In the genomic region with DNA sequence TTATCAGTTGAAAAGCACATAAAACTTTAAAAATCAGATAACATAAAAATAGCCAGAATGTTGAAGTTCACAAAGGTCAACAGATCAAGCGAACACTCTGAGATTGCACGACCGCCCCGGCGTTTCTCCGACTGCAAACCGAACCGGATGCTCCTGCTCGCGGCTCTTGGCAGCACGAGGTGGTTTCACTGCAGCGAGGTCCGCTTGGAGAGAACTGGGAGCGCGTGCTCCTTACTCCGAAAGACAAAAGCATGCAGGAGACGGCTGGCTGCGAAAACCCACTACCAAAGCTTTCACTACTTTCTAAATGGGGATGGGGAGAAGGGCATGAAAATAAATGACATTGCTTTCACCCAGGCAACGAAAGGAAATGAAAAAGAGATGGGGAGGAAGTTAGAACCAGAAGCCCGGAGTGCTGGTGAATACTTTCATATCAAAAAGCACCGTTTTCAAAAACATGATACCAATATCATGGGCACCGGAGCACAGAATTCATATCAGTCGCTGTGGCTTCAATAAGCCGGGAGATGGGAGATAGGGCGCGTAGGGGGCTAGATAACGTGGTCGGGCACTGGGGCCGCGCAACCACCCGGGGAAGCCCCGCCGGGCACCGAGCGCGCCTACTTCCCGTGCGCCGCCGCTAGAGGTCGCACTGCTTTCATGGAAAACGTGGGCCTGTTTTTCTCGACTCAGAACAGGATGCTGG, we compare ENCODE assay signal across 1 cellular context.
A peak's percentile ranks its signal among the peaks of the same experiment; 100 is the strongest.
TF ChIP-seq lines count a peak whose summit lies in the region.

No MANE protein-coding gene starts in this region.

TF ChIP-seq in HepG2, 621 proteins besides CTCF, POLR2A, EP300 and RAD21 (continued from another document and continues in another):
- TF ChIP-seq, protein P1, sequence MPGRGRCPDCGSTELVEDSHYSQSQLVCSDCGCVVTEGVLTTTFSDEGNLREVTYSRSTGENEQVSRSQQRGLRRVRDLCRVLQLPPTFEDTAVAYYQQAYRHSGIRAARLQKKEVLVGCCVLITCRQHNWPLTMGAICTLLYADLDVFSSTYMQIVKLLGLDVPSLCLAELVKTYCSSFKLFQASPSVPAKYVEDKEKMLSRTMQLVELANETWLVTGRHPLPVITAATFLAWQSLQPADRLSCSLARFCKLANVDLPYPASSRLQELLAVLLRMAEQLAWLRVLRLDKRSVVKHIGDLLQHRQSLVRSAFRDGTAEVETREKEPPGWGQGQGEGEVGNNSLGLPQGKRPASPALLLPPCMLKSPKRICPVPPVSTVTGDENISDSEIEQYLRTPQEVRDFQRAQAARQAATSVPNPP (CRISPR knock-in tag; IDR thresholded peaks at IDR 0.05), result no peak
- TF ChIP-seq ZNF263 (CRISPR knock-in tag; IDR thresholded peaks at IDR 0.05) (peak; percentile 53), PAWR (CRISPR knock-in tag; IDR thresholded peaks at IDR 0.05; ENCODE audit: borderline replicate concordance) (no peak), NRL (CRISPR knock-in tag; IDR thresholded peaks at IDR 0.05; ENCODE audit: borderline replicate concordance) (peak; percentile 68; the same call in 1 of the 2 replicates), CBFB (CRISPR knock-in tag; IDR thresholded peaks at IDR 0.05) (no peak), ZNF331 (CRISPR knock-in tag; IDR thresholded peaks at IDR 0.05) (peak; percentile 73), ZNF33A (CRISPR knock-in tag; IDR thresholded peaks at IDR 0.05; ENCODE audit: borderline replicate concordance) (peak; percentile 86; the same call in 1 of the 2 replicates), PLRG1 (conservative IDR thresholded peaks at IDR 0.05) (no peak), ZNF24 (IDR thresholded peaks at IDR 0.05) (no peak), CBX5 (CRISPR knock-in tag; IDR thresholded peaks at IDR 0.05; ENCODE audit: borderline replicate concordance) (peak; percentile 57; the same call in 1 of the 2 replicates), SIX4 (CRISPR knock-in tag; IDR thresholded peaks at IDR 0.05) (no peak), SMARCE1 (IDR thresholded peaks at IDR 0.05; ENCODE audit: borderline replicate concordance) (no peak), MLLT10 (CRISPR knock-in tag; IDR thresholded peaks at IDR 0.05) (no peak), GABPB1 (CRISPR knock-in tag; IDR thresholded peaks at IDR 0.05) (peak; percentile 70), SALL1 (CRISPR knock-in tag; IDR thresholded peaks at IDR 0.05) (peak; percentile 48; the same call in 1 of the 2 replicates), BORCS8-MEF2B (CRISPR knock-in tag; IDR thresholded peaks at IDR 0.05) (peak; percentile 48), NCOR1 (IDR thresholded peaks at IDR 0.05; ENCODE audit: borderline replicate concordance, low read length) (no peak), ZNF7 (CRISPR knock-in tag; IDR thresholded peaks at IDR 0.05) (no peak), ZNF382 (CRISPR knock-in tag; IDR thresholded peaks at IDR 0.05; ENCODE audit: borderline replicate concordance) (no peak), HOXA3 (CRISPR knock-in tag; IDR thresholded peaks at IDR 0.05) (peak; percentile 47; the same call in 1 of the 2 replicates), ZNF841 (CRISPR knock-in tag; IDR thresholded peaks at IDR 0.05; ENCODE audit: borderline replicate concordance) (0 out of 2 replicates have a peak, but pooled peaks have one; percentile 42), KLF11 (CRISPR knock-in tag; IDR thresholded peaks at IDR 0.05) (0 out of 2 replicates have a peak, but pooled peaks have one; percentile 3), ZNF616 (CRISPR knock-in tag; IDR thresholded peaks at IDR 0.05; ENCODE audit: low read depth) (no peak), RXRA (CRISPR knock-in tag; IDR thresholded peaks at IDR 0.05) (0 out of 2 replicates have a peak, but pooled peaks have one; percentile 20), KMT2B (CRISPR knock-in tag; IDR thresholded peaks at IDR 0.05) (peak; percentile 41; the same call in 1 of the 2 replicates), MIXL1 (CRISPR knock-in tag; IDR thresholded peaks at IDR 0.05) (no peak)
- TF ChIP-seq, protein P2, sequence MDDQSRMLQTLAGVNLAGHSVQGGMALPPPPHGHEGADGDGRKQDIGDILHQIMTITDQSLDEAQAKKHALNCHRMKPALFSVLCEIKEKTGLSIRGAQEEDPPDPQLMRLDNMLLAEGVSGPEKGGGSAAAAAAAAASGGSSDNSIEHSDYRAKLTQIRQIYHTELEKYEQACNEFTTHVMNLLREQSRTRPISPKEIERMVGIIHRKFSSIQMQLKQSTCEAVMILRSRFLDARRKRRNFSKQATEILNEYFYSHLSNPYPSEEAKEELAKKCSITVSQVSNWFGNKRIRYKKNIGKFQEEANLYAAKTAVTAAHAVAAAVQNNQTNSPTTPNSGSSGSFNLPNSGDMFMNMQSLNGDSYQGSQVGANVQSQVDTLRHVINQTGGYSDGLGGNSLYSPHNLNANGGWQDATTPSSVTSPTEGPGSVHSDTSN (CRISPR knock-in tag; IDR thresholded peaks at IDR 0.05; ENCODE audit: borderline replicate concordance), result 0 out of 2 replicates have a peak, but pooled peaks have one; percentile 62
- TF ChIP-seq, protein P3, sequence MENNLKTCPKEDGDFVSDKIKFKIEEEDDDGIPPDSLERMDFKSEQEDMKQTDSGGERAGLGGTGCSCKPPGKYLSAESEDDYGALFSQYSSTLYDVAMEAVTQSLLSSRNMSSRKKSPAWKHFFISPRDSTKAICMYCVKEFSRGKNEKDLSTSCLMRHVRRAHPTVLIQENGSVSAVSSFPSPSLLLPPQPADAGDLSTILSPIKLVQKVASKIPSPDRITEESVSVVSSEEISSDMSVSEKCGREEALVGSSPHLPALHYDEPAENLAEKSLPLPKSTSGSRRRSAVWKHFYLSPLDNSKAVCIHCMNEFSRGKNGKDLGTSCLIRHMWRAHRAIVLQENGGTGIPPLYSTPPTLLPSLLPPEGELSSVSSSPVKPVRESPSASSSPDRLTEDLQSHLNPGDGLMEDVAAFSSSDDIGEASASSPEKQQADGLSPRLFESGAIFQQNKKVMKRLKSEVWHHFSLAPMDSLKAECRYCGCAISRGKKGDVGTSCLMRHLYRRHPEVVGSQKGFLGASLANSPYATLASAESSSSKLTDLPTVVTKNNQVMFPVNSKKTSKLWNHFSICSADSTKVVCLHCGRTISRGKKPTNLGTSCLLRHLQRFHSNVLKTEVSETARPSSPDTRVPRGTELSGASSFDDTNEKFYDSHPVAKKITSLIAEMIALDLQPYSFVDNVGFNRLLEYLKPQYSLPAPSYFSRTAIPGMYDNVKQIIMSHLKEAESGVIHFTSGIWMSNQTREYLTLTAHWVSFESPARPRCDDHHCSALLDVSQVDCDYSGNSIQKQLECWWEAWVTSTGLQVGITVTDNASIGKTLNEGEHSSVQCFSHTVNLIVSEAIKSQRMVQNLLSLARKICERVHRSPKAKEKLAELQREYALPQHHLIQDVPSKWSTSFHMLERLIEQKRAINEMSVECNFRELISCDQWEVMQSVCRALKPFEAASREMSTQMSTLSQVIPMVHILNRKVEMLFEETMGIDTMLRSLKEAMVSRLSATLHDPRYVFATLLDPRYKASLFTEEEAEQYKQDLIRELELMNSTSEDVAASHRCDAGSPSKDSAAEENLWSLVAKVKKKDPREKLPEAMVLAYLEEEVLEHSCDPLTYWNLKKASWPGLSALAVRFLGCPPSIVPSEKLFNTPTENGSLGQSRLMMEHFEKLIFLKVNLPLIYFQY (CRISPR knock-in tag; IDR thresholded peaks at IDR 0.05; ENCODE audit: borderline replicate concordance), result no peak
- TF ChIP-seq, protein P4, sequence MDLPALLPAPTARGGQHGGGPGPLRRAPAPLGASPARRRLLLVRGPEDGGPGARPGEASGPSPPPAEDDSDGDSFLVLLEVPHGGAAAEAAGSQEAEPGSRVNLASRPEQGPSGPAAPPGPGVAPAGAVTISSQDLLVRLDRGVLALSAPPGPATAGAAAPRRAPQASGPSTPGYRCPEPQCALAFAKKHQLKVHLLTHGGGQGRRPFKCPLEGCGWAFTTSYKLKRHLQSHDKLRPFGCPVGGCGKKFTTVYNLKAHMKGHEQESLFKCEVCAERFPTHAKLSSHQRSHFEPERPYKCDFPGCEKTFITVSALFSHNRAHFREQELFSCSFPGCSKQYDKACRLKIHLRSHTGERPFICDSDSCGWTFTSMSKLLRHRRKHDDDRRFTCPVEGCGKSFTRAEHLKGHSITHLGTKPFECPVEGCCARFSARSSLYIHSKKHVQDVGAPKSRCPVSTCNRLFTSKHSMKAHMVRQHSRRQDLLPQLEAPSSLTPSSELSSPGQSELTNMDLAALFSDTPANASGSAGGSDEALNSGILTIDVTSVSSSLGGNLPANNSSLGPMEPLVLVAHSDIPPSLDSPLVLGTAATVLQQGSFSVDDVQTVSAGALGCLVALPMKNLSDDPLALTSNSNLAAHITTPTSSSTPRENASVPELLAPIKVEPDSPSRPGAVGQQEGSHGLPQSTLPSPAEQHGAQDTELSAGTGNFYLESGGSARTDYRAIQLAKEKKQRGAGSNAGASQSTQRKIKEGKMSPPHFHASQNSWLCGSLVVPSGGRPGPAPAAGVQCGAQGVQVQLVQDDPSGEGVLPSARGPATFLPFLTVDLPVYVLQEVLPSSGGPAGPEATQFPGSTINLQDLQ (CRISPR knock-in tag; IDR thresholded peaks at IDR 0.05), result no peak
- TF ChIP-seq, protein P5, sequence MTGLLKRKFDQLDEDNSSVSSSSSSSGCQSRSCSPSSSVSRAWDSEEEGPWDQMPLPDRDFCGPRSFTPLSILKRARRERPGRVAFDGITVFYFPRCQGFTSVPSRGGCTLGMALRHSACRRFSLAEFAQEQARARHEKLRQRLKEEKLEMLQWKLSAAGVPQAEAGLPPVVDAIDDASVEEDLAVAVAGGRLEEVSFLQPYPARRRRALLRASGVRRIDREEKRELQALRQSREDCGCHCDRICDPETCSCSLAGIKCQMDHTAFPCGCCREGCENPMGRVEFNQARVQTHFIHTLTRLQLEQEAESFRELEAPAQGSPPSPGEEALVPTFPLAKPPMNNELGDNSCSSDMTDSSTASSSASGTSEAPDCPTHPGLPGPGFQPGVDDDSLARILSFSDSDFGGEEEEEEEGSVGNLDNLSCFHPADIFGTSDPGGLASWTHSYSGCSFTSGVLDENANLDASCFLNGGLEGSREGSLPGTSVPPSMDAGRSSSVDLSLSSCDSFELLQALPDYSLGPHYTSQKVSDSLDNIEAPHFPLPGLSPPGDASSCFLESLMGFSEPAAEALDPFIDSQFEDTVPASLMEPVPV (CRISPR knock-in tag; IDR thresholded peaks at IDR 0.05), result peak; percentile 54; the same call in 1 of the 2 replicates
- TF ChIP-seq, protein P6, sequence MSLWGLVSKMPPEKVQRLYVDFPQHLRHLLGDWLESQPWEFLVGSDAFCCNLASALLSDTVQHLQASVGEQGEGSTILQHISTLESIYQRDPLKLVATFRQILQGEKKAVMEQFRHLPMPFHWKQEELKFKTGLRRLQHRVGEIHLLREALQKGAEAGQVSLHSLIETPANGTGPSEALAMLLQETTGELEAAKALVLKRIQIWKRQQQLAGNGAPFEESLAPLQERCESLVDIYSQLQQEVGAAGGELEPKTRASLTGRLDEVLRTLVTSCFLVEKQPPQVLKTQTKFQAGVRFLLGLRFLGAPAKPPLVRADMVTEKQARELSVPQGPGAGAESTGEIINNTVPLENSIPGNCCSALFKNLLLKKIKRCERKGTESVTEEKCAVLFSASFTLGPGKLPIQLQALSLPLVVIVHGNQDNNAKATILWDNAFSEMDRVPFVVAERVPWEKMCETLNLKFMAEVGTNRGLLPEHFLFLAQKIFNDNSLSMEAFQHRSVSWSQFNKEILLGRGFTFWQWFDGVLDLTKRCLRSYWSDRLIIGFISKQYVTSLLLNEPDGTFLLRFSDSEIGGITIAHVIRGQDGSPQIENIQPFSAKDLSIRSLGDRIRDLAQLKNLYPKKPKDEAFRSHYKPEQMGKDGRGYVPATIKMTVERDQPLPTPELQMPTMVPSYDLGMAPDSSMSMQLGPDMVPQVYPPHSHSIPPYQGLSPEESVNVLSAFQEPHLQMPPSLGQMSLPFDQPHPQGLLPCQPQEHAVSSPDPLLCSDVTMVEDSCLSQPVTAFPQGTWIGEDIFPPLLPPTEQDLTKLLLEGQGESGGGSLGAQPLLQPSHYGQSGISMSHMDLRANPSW (CRISPR knock-in tag; IDR thresholded peaks at IDR 0.05; ENCODE audit: borderline replicate concordance), result no peak
- TF ChIP-seq, protein P7, sequence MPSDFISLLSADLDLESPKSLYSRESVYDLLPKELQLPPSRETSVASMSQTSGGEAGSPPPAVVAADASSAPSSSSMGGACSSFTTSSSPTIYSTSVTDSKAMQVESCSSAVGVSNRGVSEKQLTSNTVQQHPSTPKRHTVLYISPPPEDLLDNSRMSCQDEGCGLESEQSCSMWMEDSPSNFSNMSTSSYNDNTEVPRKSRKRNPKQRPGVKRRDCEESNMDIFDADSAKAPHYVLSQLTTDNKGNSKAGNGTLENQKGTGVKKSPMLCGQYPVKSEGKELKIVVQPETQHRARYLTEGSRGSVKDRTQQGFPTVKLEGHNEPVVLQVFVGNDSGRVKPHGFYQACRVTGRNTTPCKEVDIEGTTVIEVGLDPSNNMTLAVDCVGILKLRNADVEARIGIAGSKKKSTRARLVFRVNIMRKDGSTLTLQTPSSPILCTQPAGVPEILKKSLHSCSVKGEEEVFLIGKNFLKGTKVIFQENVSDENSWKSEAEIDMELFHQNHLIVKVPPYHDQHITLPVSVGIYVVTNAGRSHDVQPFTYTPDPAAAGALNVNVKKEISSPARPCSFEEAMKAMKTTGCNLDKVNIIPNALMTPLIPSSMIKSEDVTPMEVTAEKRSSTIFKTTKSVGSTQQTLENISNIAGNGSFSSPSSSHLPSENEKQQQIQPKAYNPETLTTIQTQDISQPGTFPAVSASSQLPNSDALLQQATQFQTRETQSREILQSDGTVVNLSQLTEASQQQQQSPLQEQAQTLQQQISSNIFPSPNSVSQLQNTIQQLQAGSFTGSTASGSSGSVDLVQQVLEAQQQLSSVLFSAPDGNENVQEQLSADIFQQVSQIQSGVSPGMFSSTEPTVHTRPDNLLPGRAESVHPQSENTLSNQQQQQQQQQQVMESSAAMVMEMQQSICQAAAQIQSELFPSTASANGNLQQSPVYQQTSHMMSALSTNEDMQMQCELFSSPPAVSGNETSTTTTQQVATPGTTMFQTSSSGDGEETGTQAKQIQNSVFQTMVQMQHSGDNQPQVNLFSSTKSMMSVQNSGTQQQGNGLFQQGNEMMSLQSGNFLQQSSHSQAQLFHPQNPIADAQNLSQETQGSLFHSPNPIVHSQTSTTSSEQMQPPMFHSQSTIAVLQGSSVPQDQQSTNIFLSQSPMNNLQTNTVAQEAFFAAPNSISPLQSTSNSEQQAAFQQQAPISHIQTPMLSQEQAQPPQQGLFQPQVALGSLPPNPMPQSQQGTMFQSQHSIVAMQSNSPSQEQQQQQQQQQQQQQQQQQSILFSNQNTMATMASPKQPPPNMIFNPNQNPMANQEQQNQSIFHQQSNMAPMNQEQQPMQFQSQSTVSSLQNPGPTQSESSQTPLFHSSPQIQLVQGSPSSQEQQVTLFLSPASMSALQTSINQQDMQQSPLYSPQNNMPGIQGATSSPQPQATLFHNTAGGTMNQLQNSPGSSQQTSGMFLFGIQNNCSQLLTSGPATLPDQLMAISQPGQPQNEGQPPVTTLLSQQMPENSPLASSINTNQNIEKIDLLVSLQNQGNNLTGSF (CRISPR knock-in tag; IDR thresholded peaks at IDR 0.05), result 0 out of 2 replicates have a peak, but pooled peaks have one; percentile 48
- TF ChIP-seq, protein P8, sequence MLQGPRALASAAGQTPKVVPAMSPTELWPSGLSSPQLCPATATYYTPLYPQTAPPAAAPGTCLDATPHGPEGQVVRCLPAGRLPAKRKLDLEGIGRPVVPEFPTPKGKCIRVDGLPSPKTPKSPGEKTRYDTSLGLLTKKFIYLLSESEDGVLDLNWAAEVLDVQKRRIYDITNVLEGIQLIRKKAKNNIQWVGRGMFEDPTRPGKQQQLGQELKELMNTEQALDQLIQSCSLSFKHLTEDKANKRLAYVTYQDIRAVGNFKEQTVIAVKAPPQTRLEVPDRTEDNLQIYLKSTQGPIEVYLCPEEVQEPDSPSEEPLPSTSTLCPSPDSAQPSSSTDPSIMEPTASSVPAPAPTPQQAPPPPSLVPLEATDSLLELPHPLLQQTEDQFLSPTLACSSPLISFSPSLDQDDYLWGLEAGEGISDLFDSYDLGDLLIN (CRISPR knock-in tag; IDR thresholded peaks at IDR 0.05; ENCODE audit: borderline replicate concordance), result 0 out of 2 replicates have a peak, but pooled peaks have one; percentile 13
